ENCODE assay signal across 18 cellular contexts in the genomic region with DNA sequence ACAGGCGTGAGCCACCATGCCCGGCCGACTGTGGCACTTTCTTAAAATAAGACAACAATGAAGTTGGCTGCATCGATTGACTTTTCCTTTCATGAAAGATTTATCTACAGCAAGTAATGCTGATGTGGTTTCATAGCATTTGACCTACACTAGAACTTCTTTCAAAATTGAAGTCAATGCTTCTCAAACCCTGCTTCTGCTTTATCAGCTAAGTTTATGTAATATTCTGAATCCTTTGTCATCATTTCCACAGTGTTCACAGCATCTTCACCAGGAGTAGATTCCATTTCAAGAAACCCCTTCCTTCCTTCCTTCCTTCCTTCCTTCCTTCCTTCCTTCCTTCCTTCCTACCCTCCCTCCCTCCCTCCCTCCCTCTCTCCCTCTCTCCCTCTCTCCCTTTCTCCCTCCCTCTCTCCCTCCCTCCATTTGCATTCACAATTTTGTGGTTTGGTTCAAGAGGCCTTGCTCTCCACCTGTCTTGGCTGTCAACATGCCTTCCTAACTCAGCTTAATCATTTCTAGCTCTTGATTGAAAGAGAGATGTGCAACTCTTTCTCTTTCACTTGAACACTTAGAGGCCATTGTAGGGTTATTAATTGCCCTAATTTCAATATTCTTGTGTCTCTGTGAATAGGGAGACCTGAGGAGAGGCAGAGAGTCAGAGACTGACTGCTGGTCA. TPM values are rescaled to one million over a fixed set of nuclear protein-coding genes. Genes with fewer than 3 reads are reported as not detected.
DNase-seq lines count a peak whose midpoint lies in the region; ATAC-seq, FAIRE-seq and TF ChIP-seq lines count a peak whose summit lies in the region.
"Had no signal": no experiment of that assay in that cellular context is flagged by ENCODE, and none has a peak within 500 bp of the region (broad histone marks: within the 10 kb centered on the region; RNA-seq: fewer than 3 reads in every experiment).

No MANE protein-coding gene starts in this region.

- peak overlapping the region; percentile 18; the same call in 1 of the 2 replicates for H3K4me2 ChIP-seq in KMS-11
- H3K4me2 ChIP-seq: SK-N-SH had no signal

- no peak overlapping the region for H3K4me3 Mint-ChIP-seq in mesothelial cell of epicardium
- H3K4me3 Mint-ChIP-seq in chondrocyte (ENCODE audit: unreplicated experiment): no peak overlapping the region
- H3K4me3 Mint-ChIP-seq: activated naive CD4-positive, alpha-beta T cell treated with anti-CD3 and anti-CD28 coated beads for 36 hours had no signal

- no peak overlapping the region for H3K4me3 ChIP-seq in KMS-11 (IDR thresholded peaks at IDR 0.05; ENCODE audit: insufficient read depth, low read depth, low read length)
- H3K4me3 ChIP-seq: dorsolateral prefrontal cortex, esophagus squamous epithelium, GM23248, heart right ventricle, ovary had no signal

- peaks cover 28% of the 10 kb centered on the region for H3K4me1 ChIP-seq in KMS-11 (ENCODE audit: low read depth, poor library complexity, severe bottlenecking)

- no peaks in the 10 kb centered on the region; the same call in 1 of the 2 replicates for H3K79me2 ChIP-seq in KMS-11 (ENCODE audit: insufficient read depth, low read depth)

- H3K27ac Mint-ChIP-seq in mesothelial cell of epicardium (no peak overlapping the region), chondrocyte (ENCODE audit: unreplicated experiment) (no peak overlapping the region)
- H3K27ac Mint-ChIP-seq: activated naive CD4-positive, alpha-beta T cell treated with anti-CD3 and anti-CD28 coated beads for 36 hours had no signal

- peak overlapping the region; percentile 25; the same call in 1 of the 2 replicates for H3K27ac ChIP-seq in KMS-11
- H3K27ac ChIP-seq: dorsolateral prefrontal cortex, esophagus squamous epithelium, GM23248, heart right ventricle, ovary had no signal

- peaks cover 6% of the 10 kb centered on the region for H3K36me3 Mint-ChIP-seq in mesothelial cell of epicardium
- no peaks in the 10 kb centered on the region for H3K36me3 Mint-ChIP-seq in chondrocyte (ENCODE audit: low read depth)

- peak; percentile 80 for ATAC-seq in GM18498 (IDR thresholded peaks at IDR 0.05; ENCODE audit: unreplicated experiment)
- ATAC-seq in HG02763 (IDR thresholded peaks at IDR 0.05; ENCODE audit: unreplicated experiment): peak; percentile 75
- ATAC-seq: heart right ventricle had no signal

- no peak overlapping the region for H2AFZ ChIP-seq in KMS-11 (ENCODE audit: low read depth)
- H2AFZ ChIP-seq: GM23248 had no signal

- peak; percentile 59 for FAIRE-seq in GM19239 (lab: Jason Lieb, UNC)

- no peak for TF ChIP-seq CTCF in KMS-11 (conservative IDR thresholded peaks at IDR 0.05; ENCODE audit: low read depth, low read length)
- TF ChIP-seq CTCF in mesothelial cell of epicardium (IDR thresholded peaks at IDR 0.05; ENCODE audit: unreplicated experiment): no peak
- TF ChIP-seq CTCF in chondrocyte (IDR thresholded peaks at IDR 0.05): no peak

- no peaks in the 10 kb centered on the region for H3K27me3 ChIP-seq in KMS-11 (ENCODE audit: insufficient read depth, low read depth)
- H3K27me3 ChIP-seq: dorsolateral prefrontal cortex, esophagus squamous epithelium, heart right ventricle, ovary had no signal

- no peaks in the 10 kb centered on the region for H3K27me3 Mint-ChIP-seq in mesothelial cell of epicardium (ENCODE audit: low read depth)
- no peaks in the 10 kb centered on the region for H3K27me3 Mint-ChIP-seq in chondrocyte (ENCODE audit: low read depth)

- no peaks in the 10 kb centered on the region for H3K36me3 ChIP-seq in KMS-11 (ENCODE audit: insufficient read depth)
- H3K36me3 ChIP-seq: esophagus squamous epithelium, ovary had no signal

- H3K9me3 Mint-ChIP-seq in mesothelial cell of epicardium (peaks cover 10% of the 10 kb centered on the region), chondrocyte (ENCODE audit: low read depth) (no peaks in the 10 kb centered on the region)
- H3K9me3 Mint-ChIP-seq: activated naive CD4-positive, alpha-beta T cell treated with anti-CD3 and anti-CD28 coated beads for 36 hours had no signal

- H3K9ac ChIP-seq in KMS-11: no peak overlapping the region
- H3K9ac ChIP-seq: GM23248, SK-N-SH had no signal

- H3K4me1 Mint-ChIP-seq in mesothelial cell of epicardium: peaks cover 23% of the 10 kb centered on the region
- peaks cover 22% of the 10 kb centered on the region for H3K4me1 Mint-ChIP-seq in chondrocyte (ENCODE audit: low read depth)

- no peaks in the 10 kb centered on the region for H4K20me1 ChIP-seq in KMS-11 (ENCODE audit: insufficient read depth)

- no peak for DNase-seq in GM19239 (ENCODE audit: insufficient read length, low spot score)
- DNase-seq in mesothelial cell of epicardium (ENCODE audit: low spot score in 2 of 2, unreplicated experiment in 2 of 2): no peak
- DNase-seq in SW 1271 (lab: John Stamatoyannopoulos, UW): no peak
- DNase-seq in dedifferentiated amniotic fluid mesenchymal stem cell (ENCODE audit: extremely low spot score): no peak
- no peak for DNase-seq in chondrocyte (ENCODE audit: low spot score)
- DNase-seq: activated naive CD4-positive, alpha-beta T cell treated with anti-CD3 and anti-CD28 coated beads for 36 hours; Calu3; dorsolateral prefrontal cortex; esophagus squamous epithelium; GF-D8; GM23248; heart right ventricle; midbrain; ovary; SK-N-SH had no signal

RNA-seq across cellular contexts. Expression of a gene that starts 52.1 kb away (rescaled TPM):
- 32.2 to 37.4 TPM (median 35.9 TPM) in 3 replicates for total RNA-seq in mesothelial cell of epicardium
- 5.0 to 6.1 TPM (median 5.9 TPM) in 3 replicates for total RNA-seq in chondrocyte
- total RNA-seq: activated naive CD4-positive, alpha-beta T cell treated with anti-CD3 and anti-CD28 coated beads for 36 hours had no signal
